Comparison of ENCODE assay signal across 8 cellular contexts in the genomic region with DNA sequence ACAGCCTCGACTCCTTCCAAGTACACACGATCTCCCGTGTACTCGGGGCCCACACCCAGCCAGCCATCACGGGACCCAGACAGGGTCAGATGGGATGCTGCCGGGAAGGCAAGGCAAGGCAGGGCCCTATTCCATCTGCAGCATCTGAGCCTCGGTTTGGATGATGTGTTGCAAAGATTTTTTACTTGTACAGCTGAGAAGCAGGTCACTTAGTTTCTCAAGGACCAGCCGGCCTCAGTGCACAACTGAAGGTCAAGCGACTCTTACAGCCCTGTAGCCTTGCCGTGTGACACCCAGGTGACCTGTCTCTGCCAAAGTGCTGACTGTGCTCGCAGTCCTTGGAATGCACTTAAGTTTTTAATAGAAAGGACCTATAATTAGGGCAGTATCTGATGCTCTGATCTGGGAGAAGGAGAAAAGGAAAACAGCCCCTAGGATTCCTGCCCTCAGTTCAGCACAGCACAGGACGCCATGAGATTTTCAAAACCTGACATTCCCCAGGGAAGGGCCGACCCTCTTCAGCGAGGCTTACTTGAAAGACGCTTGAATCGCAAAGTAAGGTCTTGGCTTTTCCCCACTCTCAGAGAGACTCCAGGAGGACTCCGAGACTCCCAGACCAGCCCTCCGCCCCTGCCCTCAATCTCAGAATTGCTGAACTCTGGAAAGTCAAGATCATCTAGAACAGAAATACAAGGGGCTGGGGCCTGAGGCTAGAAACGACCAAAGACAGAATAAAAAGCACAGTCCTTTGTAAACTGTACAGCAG. TPM values are rescaled to one million over a fixed set of nuclear protein-coding genes. Genes with fewer than 3 reads are reported as not detected.
DNase-seq lines count a peak whose midpoint lies in the region; ATAC-seq and TF ChIP-seq lines count a peak whose summit lies in the region.

No MANE protein-coding gene starts in this region.

- no peak for ATAC-seq in activated CD8-positive, alpha-beta T cell treated with anti-CD3 and anti-CD28 coated beads for 36 hours
- ATAC-seq in right cardiac atrium (no peak), gastrocnemius medialis (peak; percentile 56 to 61), HG02981 (IDR thresholded peaks at IDR 0.05; ENCODE audit: unreplicated experiment) (no peak)

- no peaks in the 10 kb centered on the region for H3K36me3 Mint-ChIP-seq in activated CD8-positive, alpha-beta T cell treated with anti-CD3 and anti-CD28 coated beads for 36 hours (ENCODE audit: low read depth)

- intact Hi-C loops in activated CD8-positive, alpha-beta T cell treated with anti-CD3 and anti-CD28 coated beads for 36 hours (cut with micrococcal nuclease): no loop called here
- intact Hi-C loops in right cardiac atrium (cut with DNase I): no loop called here
- intact Hi-C loops in gastrocnemius medialis (cut with DNase I; ENCODE audit: low total_unique reads): loop anchor here (1.0 to 5.0 kb wide), 4 partner anchors 60 to 705 kb away; no protein-coding TSS in a partner anchor

- 53% methylated on average over 19 of the region's 19 CpGs for WGBS in right cardiac atrium

- POLR2A ChIA-PET in activated CD8-positive, alpha-beta T cell treated with anti-CD3 and anti-CD28 coated beads for 36 hours (lab: Charles Lee): no interaction called here

- H3K27ac Mint-ChIP-seq in activated CD8-positive, alpha-beta T cell treated with anti-CD3 and anti-CD28 coated beads for 36 hours: no peak overlapping the region

- no peaks in the 10 kb centered on the region for H3K27me3 ChIP-seq in right cardiac atrium (ENCODE audit: control insufficient read depth, insufficient read depth)
- no peaks in the 10 kb centered on the region for H3K27me3 ChIP-seq in gastrocnemius medialis

- CTCF ChIA-PET in activated CD8-positive, alpha-beta T cell treated with anti-CD3 and anti-CD28 coated beads for 36 hours (lab: Charles Lee): interaction anchor here (1.0 to 1.5 kb wide), 2 partner anchors 15 to 123 kb away, joined by 3 read pairs; no protein-coding TSS in a partner anchor

- H3K4me3 ChIP-seq in GM12865 (ENCODE audit: low read depth, low read length) (peak overlapping the region; percentile 59), right cardiac atrium (ENCODE audit: low read length) (peak overlapping the region; percentile 48), gastrocnemius medialis (peak overlapping the region; percentile 72 to 97 (median 82))

- H3K4me1 Mint-ChIP-seq in activated CD8-positive, alpha-beta T cell treated with anti-CD3 and anti-CD28 coated beads for 36 hours (ENCODE audit: low read depth): peaks cover 41% of the 10 kb centered on the region

- in situ Hi-C loops in gastrocnemius medialis (cut with MboI; ENCODE audit: low sequenced_read_pairs in 4 of 4): loop anchor here in 1 of 4 donors (25.0 kb wide), 1 partner anchor 360 kb away; no protein-coding TSS in a partner anchor

- TF ChIP-seq CTCF in GM12865 (IDR thresholded peaks at IDR 0.05; ENCODE audit: insufficient read depth, low read depth, low read length, missing control alignments) (no peak), gastrocnemius medialis (IDR thresholded peaks at IDR 0.05 in 4 of 5, conservative IDR thresholded peaks at IDR 0.05 in 1 of 5) (no peak)
- no peak for TF ChIP-seq CTCF in activated CD8-positive, alpha-beta T cell treated with anti-CD3 and anti-CD28 coated beads for 36 hours (IDR thresholded peaks at IDR 0.05)

- DNase-seq in GM12865 (ENCODE audit: low read depth) (no peak), right cardiac atrium (peak in 1 of 3 donors; percentile 41), gastrocnemius medialis (peak; percentile 75 to 85), A172 (ENCODE audit: low spot score) (no peak), SHP77 treated with DMSO at 0.1 percent for 48 hours (lab: John Stamatoyannopoulos, UW) (no peak), glomerular visceral epithelial cell (ENCODE audit: extremely low spot score) (no peak)
- no peak for DNase-seq in activated CD8-positive, alpha-beta T cell treated with anti-CD3 and anti-CD28 coated beads for 36 hours

- peak overlapping the region; percentile 81 for H3K4me3 Mint-ChIP-seq in activated CD8-positive, alpha-beta T cell treated with anti-CD3 and anti-CD28 coated beads for 36 hours

- no peaks in the 10 kb centered on the region for H3K36me3 ChIP-seq in gastrocnemius medialis

- peak; percentile 44 to 65 for TF ChIP-seq POLR2A in gastrocnemius medialis (IDR thresholded peaks at IDR 0.05)

- H3K4me1 ChIP-seq in right cardiac atrium (ENCODE audit: control insufficient read depth, insufficient read depth, low read length) (no peaks in the 10 kb centered on the region), gastrocnemius medialis (peaks cover 32 to 43% of the 10 kb centered on the region in 2 donors)

- peaks cover 2% of the 10 kb centered on the region for H3K27me3 Mint-ChIP-seq in activated CD8-positive, alpha-beta T cell treated with anti-CD3 and anti-CD28 coated beads for 36 hours

- H3K9me3 Mint-ChIP-seq in activated CD8-positive, alpha-beta T cell treated with anti-CD3 and anti-CD28 coated beads for 36 hours: no peaks in the 10 kb centered on the region

- H3K9me3 ChIP-seq in right cardiac atrium (ENCODE audit: control insufficient read depth, low read length) (no peaks in the 10 kb centered on the region), gastrocnemius medialis (no peaks in the 10 kb centered on the region)

- H3K27ac ChIP-seq in right cardiac atrium (ENCODE audit: low read length) (peak overlapping the region; percentile 40), gastrocnemius medialis (peak overlapping the region; percentile 94 to 99 (median 98))

RNA-seq across cellular contexts. Expression of gene GPR157, which starts 1.3 kb away (rescaled TPM):
- 1 to 10 TPM; 3.4 to 4.7 TPM for total RNA-seq in activated CD8-positive, alpha-beta T cell treated with anti-CD3 and anti-CD28 coated beads for 36 hours
- total RNA-seq in right cardiac atrium (10 to 100 TPM; 23.3 to 28.7 (median 25.9) TPM), gastrocnemius medialis (10 to 100 TPM; 12.9 to 38.1 (median 18.9) TPM)
- polyA plus RNA-seq in right cardiac atrium: 7.3 TPM
- 2.3 and 4.2 TPM in 2 replicates for total RNA-seq in A172 (2014; rRNA removed; shearing (Covaris generic))

RNA-seq across cellular contexts. Expression of gene SLC2A5, which starts 58.1 kb away (rescaled TPM):
- total RNA-seq in activated CD8-positive, alpha-beta T cell treated with anti-CD3 and anti-CD28 coated beads for 36 hours: not detected
- total RNA-seq in right cardiac atrium (1 to 10 TPM in 3 of 4 donors, under 1 TPM in 1; 0.93 to 3.6 (median 2.7) TPM), gastrocnemius medialis (10 to 100 TPM; 11.2 to 34.5 (median 22.8) TPM)
- 2.2 TPM for polyA plus RNA-seq in right cardiac atrium
- not detected in 2 replicates for total RNA-seq in A172 (2014; rRNA removed; shearing (Covaris generic))

Comparison
In these comparisons a context has a peak if more than half of its experiments do, and no peak if none do; other contexts are left out.
1. DNase-seq: peak in gastrocnemius medialis (2 of 2); none in GM12865 (single experiment), activated CD8-positive, alpha-beta T cell treated with anti-CD3 and anti-CD28 coated beads for 36 hours (single experiment), A172 (single experiment), SHP77 treated with DMSO at 0.1 percent for 48 hours (single experiment) and glomerular visceral epithelial cell (single experiment).
2. ATAC-seq: peak in gastrocnemius medialis (2 of 2); none in activated CD8-positive, alpha-beta T cell treated with anti-CD3 and anti-CD28 coated beads for 36 hours (single experiment), right cardiac atrium (0 of 2) and HG02981 (single experiment).
3. Peak in every context shown above with its lines, with median percentiles within 50 percentile points of each other: H3K4me3 ChIP-seq.